Comparison of ENCODE assay signal across 13 cellular contexts in the genomic region with DNA sequence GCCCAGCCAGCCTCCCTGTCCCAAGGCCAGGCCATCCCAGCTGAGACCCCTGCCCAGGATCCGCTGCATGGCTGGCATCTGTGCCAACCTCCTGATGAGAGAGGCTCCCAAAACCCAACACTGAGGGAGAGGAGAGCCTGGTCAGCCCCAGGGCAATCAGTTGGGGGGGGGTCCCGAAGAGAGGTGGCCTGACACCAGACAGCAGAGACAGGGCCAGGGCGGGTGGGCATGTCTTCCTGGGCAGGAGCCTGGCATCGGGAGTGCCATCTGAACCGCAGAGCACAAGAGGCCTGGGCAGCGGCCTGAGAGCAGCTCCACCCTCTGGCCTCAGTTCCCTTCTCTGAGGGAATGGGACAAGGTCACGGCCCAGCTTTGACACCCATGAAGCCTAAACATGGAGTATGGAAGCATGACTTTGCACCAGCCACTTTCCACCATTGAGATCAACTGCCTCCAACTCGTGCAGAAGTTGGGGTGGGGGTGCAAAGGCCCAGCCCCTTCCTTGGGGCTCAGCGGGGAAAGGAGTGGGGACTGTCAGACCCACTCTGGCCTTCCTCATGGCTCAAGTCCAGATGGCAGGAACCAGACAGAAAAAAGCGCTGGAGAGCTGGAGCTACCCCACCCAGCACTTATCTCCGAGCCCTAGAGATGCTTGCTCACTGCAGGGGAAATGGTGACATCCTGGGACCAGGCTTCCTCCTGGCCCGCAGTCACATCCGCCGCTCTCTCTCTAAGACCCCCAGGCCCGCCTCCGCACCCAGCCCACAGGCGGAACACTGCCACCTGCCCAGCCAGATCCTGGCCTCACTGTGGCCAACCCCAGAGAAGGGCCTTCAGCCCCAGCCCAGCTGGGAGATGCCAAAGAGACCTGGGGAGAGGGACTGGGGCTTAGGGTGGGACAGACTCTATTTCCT. TPM values are rescaled to one million over a fixed set of nuclear protein-coding genes. Genes with fewer than 3 reads are reported as not detected.
DNase-seq lines count a peak whose midpoint lies in the region; ATAC-seq and TF ChIP-seq lines count a peak whose summit lies in the region.
"Had no signal": no experiment of that assay in that cellular context is flagged by ENCODE, and none has a peak within 500 bp of the region (broad histone marks: within the 10 kb centered on the region; RNA-seq: fewer than 3 reads in every experiment).

No MANE protein-coding gene starts in this region.

- H3K36me3 Mint-ChIP-seq in glutamatergic neuron (ENCODE audit: unreplicated experiment), result no peaks in the 10 kb centered on the region

- H3K9me3 Mint-ChIP-seq in glutamatergic neuron (ENCODE audit: unreplicated experiment), result no peaks in the 10 kb centered on the region

- H3K9me3 ChIP-seq in colonic mucosa (no peaks in the 10 kb centered on the region), psoas muscle (no peaks in the 10 kb centered on the region)
- H3K9me3 ChIP-seq: thoracic aorta had no signal

- peak; percentile 48 for DNase-seq in colonic mucosa
- no peak for DNase-seq in psoas muscle
- DNase-seq in epidermal melanocyte (ENCODE audit: insufficient read length, low spot score), result no peak
- DNase-seq in glutamatergic neuron, result no peak
- no peak for DNase-seq in NCI-H526 (lab: John Stamatoyannopoulos, UW)
- DNase-seq in cortex of kidney (lab: John Stamatoyannopoulos, UW), result no peak
- DNase-seq: Karpas-422, posterior cingulate gyrus had no signal

- H3K4me3 ChIP-seq in colonic mucosa (no peak overlapping the region), psoas muscle (no peak overlapping the region)

- peaks cover 9% of the 10 kb centered on the region for H3K4me1 Mint-ChIP-seq in glutamatergic neuron (ENCODE audit: low read depth, unreplicated experiment)

- intact Hi-C loops in colonic mucosa (cut with DNase I) (no loop called here), psoas muscle (cut with DNase I) (no loop called here)

- H3K27ac ChIP-seq in colonic mucosa (peak overlapping the region; percentile 72), psoas muscle (peak overlapping the region; percentile 57)
- H3K27ac ChIP-seq: VCaP had no signal

- H3K36me3 ChIP-seq in colonic mucosa, result no peaks in the 10 kb centered on the region
- peaks cover 0 to 9% of the 10 kb centered on the region in 2 donors for H3K36me3 ChIP-seq in psoas muscle (ENCODE audit: insufficient read depth in 1 of 2, low read depth in 1 of 2)
- H3K36me3 ChIP-seq: thoracic aorta had no signal

- WGBS in psoas muscle, 3 donors, result 85 to 91% (median 89%) methylated on average over 16 to 17 of the region's 17 CpGs

- peak overlapping the region; percentile 9 to 82 for H3K9ac ChIP-seq in colonic mucosa (ENCODE audit: low read depth in 2 of 2, low read length in 2 of 2)

- TF ChIP-seq CTCF in colonic mucosa (IDR thresholded peaks at IDR 0.05) (no peak), psoas muscle (IDR thresholded peaks at IDR 0.05) (no peak), glutamatergic neuron (IDR thresholded peaks at IDR 0.05; ENCODE audit: partially characterized antibody, unreplicated experiment) (no peak)

- no peak overlapping the region for H3K27ac Mint-ChIP-seq in glutamatergic neuron (ENCODE audit: unreplicated experiment)

- H3K27me3 Mint-ChIP-seq in glutamatergic neuron (ENCODE audit: unreplicated experiment), result peaks cover 2% of the 10 kb centered on the region

- H3K27me3 ChIP-seq in colonic mucosa (no peaks in the 10 kb centered on the region), psoas muscle (ENCODE audit: insufficient read depth in 3 of 3, low read length in 2 of 3) (no peaks in the 10 kb centered on the region)

- H3K4me3 Mint-ChIP-seq in glutamatergic neuron (ENCODE audit: unreplicated experiment), result no peak overlapping the region

- peak; percentile 11 for ATAC-seq in GM18870 (IDR thresholded peaks at IDR 0.05; ENCODE audit: unreplicated experiment)
- ATAC-seq in HG03354 (IDR thresholded peaks at IDR 0.05; ENCODE audit: poor library complexity, severe bottlenecking, unreplicated experiment), result peak; percentile 28
- ATAC-seq in psoas muscle, result peak in 1 of 4 donors; percentile 4

- peaks cover 32% of the 10 kb centered on the region for H3K4me1 ChIP-seq in colonic mucosa
- H3K4me1 ChIP-seq in psoas muscle, result peaks cover 26% of the 10 kb centered on the region

RNA-seq across cellular contexts. Expression of gene RHBDF2, which starts 9.7 kb away (rescaled TPM):
- total RNA-seq in colonic mucosa (10 to 100 TPM; 11.6 to 23.9 TPM), psoas muscle (10 to 100 TPM in 3 of 4 donors, 1 to 10 TPM in 1; 6.6 to 23.1 (median 12.4) TPM), glutamatergic neuron (ENCODE audit: unreplicated experiment) (1.9 TPM)
- polyA plus RNA-seq in psoas muscle, result 10 to 100 TPM; 11.2 to 14.7 (median 13.9) TPM

RNA-seq across cellular contexts. Expression of gene AANAT, which starts 24.1 kb away (rescaled TPM):
- total RNA-seq in colonic mucosa, result not detected
- not detected for total RNA-seq in psoas muscle
- under 1 TPM in 2 of 3 donors, not detected in 1; 0.09 to 0.13 TPM for polyA plus RNA-seq in psoas muscle
- 0.39 TPM for total RNA-seq in glutamatergic neuron (ENCODE audit: unreplicated experiment)
- total RNA-seq: epithelial cell of proximal tubule, thoracic aorta had no signal

RNA-seq across cellular contexts. Expression of gene UBE2O, which starts 38.6 kb away (rescaled TPM):
- total RNA-seq in colonic mucosa (10 to 100 TPM; 17.5 to 25.2 TPM), psoas muscle (10 to 100 TPM; 37.3 to 45.5 (median 39.7) TPM), glutamatergic neuron (ENCODE audit: unreplicated experiment) (94.3 TPM)
- polyA plus RNA-seq in psoas muscle, result 10 to 100 TPM; 11.6 to 23.9 (median 12.3) TPM

RNA-seq across cellular contexts. Expression of gene CYGB, which starts 46.0 kb away (rescaled TPM):
- total RNA-seq in colonic mucosa (1 to 10 TPM; 4.7 to 9.9 TPM), psoas muscle (10 to 100 TPM in 3 of 4 donors, 1 to 10 TPM in 1; 9.5 to 14.6 (median 11.9) TPM), glutamatergic neuron (ENCODE audit: unreplicated experiment) (20.4 TPM)
- 10 to 100 TPM in 1 of 3 donors, 1 to 10 TPM in 2; 6.4 to 12.6 (median 8.1) TPM for polyA plus RNA-seq in psoas muscle

RNA-seq across cellular contexts. Expression of gene PRCD, which starts 48.3 kb away (rescaled TPM):
- total RNA-seq in colonic mucosa (1 to 10 TPM in 1 of 2 donors, under 1 TPM in 1; 0.29 to 1.2 TPM), psoas muscle (1 to 10 TPM in 2 of 4 donors, under 1 TPM in 2; 0.18 to 1.7 (median 1.0) TPM), glutamatergic neuron (ENCODE audit: unreplicated experiment) (1.4 TPM)
- 1 to 10 TPM; 1.2 to 1.6 (median 1.3) TPM for polyA plus RNA-seq in psoas muscle
